Comparison of ENCODE assay signal across 1 cellular context in the genomic region with DNA sequence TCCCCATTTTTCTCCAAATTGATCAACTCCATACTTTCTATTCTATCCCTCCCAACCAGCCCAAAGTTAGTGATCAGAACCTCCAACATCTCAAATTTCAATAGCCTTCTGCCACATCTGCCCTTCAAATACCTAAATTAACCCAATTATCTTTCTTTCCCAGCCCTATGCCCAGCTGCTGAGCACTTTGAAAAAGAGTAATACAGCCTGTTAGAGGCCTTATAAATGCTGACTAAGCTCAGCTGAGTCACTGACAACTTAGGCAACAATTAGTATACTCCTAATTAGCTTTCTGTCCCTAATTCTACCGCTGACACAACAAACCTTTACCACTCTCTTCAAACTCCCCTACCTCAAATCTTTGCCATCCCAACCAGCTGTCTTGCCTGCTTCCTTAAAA.
TF ChIP-seq lines count a peak whose summit lies in the region.

No MANE protein-coding gene starts in this region.

TF ChIP-seq in K562, 482 proteins besides CTCF, POLR2A, EP300 and RAD21 (continued from another document):
- TF ChIP-seq, protein P1, sequence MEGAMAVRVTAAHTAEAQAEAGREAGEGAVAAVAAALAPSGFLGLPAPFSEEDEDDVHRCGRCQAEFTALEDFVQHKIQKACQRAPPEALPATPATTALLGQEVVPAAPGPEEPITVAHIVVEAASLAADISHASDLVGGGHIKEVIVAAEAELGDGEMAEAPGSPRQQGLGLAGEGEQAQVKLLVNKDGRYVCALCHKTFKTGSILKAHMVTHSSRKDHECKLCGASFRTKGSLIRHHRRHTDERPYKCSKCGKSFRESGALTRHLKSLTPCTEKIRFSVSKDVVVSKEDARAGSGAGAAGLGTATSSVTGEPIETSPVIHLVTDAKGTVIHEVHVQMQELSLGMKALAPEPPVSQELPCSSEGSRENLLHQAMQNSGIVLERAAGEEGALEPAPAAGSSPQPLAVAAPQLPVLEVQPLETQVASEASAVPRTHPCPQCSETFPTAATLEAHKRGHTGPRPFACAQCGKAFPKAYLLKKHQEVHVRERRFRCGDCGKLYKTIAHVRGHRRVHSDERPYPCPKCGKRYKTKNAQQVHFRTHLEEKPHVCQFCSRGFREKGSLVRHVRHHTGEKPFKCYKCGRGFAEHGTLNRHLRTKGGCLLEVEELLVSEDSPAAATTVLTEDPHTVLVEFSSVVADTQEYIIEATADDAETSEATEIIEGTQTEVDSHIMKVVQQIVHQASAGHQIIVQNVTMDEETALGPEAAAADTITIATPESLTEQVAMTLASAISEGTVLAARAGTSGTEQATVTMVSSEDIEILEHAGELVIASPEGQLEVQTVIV (CRISPR knock-in tag; IDR thresholded peaks at IDR 0.05; ENCODE audit: borderline replicate concordance) = no peak
- TF ChIP-seq ZNF263 (CRISPR knock-in tag; IDR thresholded peaks at IDR 0.05; ENCODE audit: borderline replicate concordance) = no peak
- TF ChIP-seq BACH1 (tag; IDR thresholded peaks at IDR 0.05) = peak; percentile 91
- TF ChIP-seq ZNF79 (CRISPR knock-in tag; IDR thresholded peaks at IDR 0.05; ENCODE audit: low read depth) = no peak
- TF ChIP-seq CBFB (CRISPR knock-in tag; IDR thresholded peaks at IDR 0.05) = no peak
- TF ChIP-seq ZNF253 (CRISPR knock-in tag; conservative IDR thresholded peaks at IDR 0.05) = no peak
- TF ChIP-seq MAFG (tag; conservative IDR thresholded peaks at IDR 0.05) = peak; percentile 98
- TF ChIP-seq, protein P2, sequence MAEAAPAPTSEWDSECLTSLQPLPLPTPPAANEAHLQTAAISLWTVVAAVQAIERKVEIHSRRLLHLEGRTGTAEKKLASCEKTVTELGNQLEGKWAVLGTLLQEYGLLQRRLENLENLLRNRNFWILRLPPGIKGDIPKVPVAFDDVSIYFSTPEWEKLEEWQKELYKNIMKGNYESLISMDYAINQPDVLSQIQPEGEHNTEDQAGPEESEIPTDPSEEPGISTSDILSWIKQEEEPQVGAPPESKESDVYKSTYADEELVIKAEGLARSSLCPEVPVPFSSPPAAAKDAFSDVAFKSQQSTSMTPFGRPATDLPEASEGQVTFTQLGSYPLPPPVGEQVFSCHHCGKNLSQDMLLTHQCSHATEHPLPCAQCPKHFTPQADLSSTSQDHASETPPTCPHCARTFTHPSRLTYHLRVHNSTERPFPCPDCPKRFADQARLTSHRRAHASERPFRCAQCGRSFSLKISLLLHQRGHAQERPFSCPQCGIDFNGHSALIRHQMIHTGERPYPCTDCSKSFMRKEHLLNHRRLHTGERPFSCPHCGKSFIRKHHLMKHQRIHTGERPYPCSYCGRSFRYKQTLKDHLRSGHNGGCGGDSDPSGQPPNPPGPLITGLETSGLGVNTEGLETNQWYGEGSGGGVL (CRISPR knock-in tag; IDR thresholded peaks at IDR 0.05) = no peak
- TF ChIP-seq BCOR (IDR thresholded peaks at IDR 0.05) = peak; percentile 67
- no peak for TF ChIP-seq CHD2 (IDR thresholded peaks at IDR 0.05; ENCODE audit: low read depth, low read length)
- TF ChIP-seq, protein P3, sequence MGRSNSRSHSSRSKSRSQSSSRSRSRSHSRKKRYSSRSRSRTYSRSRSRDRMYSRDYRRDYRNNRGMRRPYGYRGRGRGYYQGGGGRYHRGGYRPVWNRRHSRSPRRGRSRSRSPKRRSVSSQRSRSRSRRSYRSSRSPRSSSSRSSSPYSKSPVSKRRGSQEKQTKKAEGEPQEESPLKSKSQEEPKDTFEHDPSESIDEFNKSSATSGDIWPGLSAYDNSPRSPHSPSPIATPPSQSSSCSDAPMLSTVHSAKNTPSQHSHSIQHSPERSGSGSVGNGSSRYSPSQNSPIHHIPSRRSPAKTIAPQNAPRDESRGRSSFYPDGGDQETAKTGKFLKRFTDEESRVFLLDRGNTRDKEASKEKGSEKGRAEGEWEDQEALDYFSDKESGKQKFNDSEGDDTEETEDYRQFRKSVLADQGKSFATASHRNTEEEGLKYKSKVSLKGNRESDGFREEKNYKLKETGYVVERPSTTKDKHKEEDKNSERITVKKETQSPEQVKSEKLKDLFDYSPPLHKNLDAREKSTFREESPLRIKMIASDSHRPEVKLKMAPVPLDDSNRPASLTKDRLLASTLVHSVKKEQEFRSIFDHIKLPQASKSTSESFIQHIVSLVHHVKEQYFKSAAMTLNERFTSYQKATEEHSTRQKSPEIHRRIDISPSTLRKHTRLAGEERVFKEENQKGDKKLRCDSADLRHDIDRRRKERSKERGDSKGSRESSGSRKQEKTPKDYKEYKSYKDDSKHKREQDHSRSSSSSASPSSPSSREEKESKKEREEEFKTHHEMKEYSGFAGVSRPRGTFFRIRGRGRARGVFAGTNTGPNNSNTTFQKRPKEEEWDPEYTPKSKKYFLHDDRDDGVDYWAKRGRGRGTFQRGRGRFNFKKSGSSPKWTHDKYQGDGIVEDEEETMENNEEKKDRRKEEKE (IDR thresholded peaks at IDR 0.05; ENCODE audit: borderline replicate concordance in 1 of 2, control insufficient read depth in 1 of 2, low read depth in 2 of 2, low read length in 1 of 2) = no peak
- peak; percentile 100 for TF ChIP-seq ZNF316 (IDR thresholded peaks at IDR 0.05)
- peak; percentile 16; the same call in 1 of the 2 replicates for TF ChIP-seq CC2D1A (IDR thresholded peaks at IDR 0.05)
- TF ChIP-seq, protein P4, sequence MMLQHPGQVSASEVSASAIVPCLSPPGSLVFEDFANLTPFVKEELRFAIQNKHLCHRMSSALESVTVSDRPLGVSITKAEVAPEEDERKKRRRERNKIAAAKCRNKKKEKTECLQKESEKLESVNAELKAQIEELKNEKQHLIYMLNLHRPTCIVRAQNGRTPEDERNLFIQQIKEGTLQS (IDR thresholded peaks at IDR 0.05) = peak; percentile 75
- TF ChIP-seq, protein P4 (CRISPR knock-in tag; conservative IDR thresholded peaks at IDR 0.05) = no peak
- TF ChIP-seq SMAD4 (CRISPR knock-in tag; conservative IDR thresholded peaks at IDR 0.05) = no peak
- TF ChIP-seq CCNT2 (IDR thresholded peaks at IDR 0.05; ENCODE audit: borderline replicate concordance, extremely low read depth, insufficient read length, low read depth, low read length) = no peak
- TF ChIP-seq, protein P5, sequence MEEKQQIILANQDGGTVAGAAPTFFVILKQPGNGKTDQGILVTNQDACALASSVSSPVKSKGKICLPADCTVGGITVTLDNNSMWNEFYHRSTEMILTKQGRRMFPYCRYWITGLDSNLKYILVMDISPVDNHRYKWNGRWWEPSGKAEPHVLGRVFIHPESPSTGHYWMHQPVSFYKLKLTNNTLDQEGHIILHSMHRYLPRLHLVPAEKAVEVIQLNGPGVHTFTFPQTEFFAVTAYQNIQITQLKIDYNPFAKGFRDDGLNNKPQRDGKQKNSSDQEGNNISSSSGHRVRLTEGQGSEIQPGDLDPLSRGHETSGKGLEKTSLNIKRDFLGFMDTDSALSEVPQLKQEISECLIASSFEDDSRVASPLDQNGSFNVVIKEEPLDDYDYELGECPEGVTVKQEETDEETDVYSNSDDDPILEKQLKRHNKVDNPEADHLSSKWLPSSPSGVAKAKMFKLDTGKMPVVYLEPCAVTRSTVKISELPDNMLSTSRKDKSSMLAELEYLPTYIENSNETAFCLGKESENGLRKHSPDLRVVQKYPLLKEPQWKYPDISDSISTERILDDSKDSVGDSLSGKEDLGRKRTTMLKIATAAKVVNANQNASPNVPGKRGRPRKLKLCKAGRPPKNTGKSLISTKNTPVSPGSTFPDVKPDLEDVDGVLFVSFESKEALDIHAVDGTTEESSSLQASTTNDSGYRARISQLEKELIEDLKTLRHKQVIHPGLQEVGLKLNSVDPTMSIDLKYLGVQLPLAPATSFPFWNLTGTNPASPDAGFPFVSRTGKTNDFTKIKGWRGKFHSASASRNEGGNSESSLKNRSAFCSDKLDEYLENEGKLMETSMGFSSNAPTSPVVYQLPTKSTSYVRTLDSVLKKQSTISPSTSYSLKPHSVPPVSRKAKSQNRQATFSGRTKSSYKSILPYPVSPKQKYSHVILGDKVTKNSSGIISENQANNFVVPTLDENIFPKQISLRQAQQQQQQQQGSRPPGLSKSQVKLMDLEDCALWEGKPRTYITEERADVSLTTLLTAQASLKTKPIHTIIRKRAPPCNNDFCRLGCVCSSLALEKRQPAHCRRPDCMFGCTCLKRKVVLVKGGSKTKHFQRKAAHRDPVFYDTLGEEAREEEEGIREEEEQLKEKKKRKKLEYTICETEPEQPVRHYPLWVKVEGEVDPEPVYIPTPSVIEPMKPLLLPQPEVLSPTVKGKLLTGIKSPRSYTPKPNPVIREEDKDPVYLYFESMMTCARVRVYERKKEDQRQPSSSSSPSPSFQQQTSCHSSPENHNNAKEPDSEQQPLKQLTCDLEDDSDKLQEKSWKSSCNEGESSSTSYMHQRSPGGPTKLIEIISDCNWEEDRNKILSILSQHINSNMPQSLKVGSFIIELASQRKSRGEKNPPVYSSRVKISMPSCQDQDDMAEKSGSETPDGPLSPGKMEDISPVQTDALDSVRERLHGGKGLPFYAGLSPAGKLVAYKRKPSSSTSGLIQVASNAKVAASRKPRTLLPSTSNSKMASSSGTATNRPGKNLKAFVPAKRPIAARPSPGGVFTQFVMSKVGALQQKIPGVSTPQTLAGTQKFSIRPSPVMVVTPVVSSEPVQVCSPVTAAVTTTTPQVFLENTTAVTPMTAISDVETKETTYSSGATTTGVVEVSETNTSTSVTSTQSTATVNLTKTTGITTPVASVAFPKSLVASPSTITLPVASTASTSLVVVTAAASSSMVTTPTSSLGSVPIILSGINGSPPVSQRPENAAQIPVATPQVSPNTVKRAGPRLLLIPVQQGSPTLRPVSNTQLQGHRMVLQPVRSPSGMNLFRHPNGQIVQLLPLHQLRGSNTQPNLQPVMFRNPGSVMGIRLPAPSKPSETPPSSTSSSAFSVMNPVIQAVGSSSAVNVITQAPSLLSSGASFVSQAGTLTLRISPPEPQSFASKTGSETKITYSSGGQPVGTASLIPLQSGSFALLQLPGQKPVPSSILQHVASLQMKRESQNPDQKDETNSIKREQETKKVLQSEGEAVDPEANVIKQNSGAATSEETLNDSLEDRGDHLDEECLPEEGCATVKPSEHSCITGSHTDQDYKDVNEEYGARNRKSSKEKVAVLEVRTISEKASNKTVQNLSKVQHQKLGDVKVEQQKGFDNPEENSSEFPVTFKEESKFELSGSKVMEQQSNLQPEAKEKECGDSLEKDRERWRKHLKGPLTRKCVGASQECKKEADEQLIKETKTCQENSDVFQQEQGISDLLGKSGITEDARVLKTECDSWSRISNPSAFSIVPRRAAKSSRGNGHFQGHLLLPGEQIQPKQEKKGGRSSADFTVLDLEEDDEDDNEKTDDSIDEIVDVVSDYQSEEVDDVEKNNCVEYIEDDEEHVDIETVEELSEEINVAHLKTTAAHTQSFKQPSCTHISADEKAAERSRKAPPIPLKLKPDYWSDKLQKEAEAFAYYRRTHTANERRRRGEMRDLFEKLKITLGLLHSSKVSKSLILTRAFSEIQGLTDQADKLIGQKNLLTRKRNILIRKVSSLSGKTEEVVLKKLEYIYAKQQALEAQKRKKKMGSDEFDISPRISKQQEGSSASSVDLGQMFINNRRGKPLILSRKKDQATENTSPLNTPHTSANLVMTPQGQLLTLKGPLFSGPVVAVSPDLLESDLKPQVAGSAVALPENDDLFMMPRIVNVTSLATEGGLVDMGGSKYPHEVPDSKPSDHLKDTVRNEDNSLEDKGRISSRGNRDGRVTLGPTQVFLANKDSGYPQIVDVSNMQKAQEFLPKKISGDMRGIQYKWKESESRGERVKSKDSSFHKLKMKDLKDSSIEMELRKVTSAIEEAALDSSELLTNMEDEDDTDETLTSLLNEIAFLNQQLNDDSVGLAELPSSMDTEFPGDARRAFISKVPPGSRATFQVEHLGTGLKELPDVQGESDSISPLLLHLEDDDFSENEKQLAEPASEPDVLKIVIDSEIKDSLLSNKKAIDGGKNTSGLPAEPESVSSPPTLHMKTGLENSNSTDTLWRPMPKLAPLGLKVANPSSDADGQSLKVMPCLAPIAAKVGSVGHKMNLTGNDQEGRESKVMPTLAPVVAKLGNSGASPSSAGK (IDR thresholded peaks at IDR 0.05) = 0 out of 2 replicates have a peak, but pooled peaks have one; percentile 8
- TF ChIP-seq TAF9B (IDR thresholded peaks at IDR 0.05; ENCODE audit: partially characterized antibody) = peak; percentile 59
- TF ChIP-seq KDM2B (CRISPR knock-in tag; IDR thresholded peaks at IDR 0.05) = no peak
